In the genomic region with DNA sequence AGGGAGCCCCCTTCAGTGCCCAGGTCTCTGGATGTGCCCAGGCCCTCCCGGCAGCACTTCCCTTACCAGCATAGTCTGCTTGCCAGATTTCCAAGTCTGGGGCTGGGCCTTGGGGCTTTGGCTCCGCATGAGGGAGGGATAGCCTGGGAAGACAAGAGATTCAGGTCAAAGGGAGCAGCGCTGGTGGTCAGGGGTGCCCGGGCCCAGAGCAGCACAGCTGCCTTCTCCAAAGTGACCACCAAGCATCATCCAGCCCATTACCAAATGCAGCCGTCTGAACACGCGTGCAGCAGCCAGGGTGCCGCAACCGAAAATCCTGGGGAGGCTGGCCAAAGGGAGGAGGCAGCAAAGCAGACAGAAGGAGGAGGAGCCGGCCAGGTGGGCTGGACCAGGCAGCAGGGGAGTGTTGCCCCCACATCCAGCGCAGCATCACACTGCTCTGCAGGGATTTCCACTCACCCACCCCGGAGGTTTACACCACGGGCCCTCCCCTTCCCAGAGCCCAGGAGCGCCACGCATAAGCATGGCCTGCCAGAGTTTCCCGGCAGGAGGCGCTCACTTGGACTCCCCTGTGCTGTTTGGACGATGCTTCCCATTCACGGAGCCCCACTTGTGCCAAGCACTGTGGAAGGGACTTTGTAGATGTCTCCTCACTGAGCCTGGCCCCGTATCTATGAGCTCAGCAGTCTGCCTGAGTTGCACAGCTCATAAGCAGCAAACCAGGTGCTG, we compare ENCODE assay signal across 25 cellular contexts. TPM values are rescaled to one million over a fixed set of nuclear protein-coding genes. Genes with fewer than 3 reads are reported as not detected.
DNase-seq lines count a peak whose midpoint lies in the region; ATAC-seq, FAIRE-seq and TF ChIP-seq lines count a peak whose summit lies in the region.
"Had no signal": no experiment of that assay in that cellular context is flagged by ENCODE, and none has a peak within 500 bp of the region (broad histone marks: within the 10 kb centered on the region; RNA-seq: fewer than 3 reads in every experiment).

No MANE protein-coding gene starts in this region.

- peak; percentile 4 for TF ChIP-seq CTCF in GM12864 (IDR thresholded peaks at IDR 0.05; ENCODE audit: low read depth, low read length, missing control alignments)
- TF ChIP-seq CTCF in HFFc6 (IDR thresholded peaks at IDR 0.05) = peak; percentile 47; the same call in 1 of the 2 replicates
- TF ChIP-seq CTCF in bronchial epithelial cell (IDR thresholded peaks at IDR 0.05; ENCODE audit: insufficient read depth, low read length, severe bottlenecking) = peak; percentile 7

- no peak overlapping the region for H3K27ac Mint-ChIP-seq in HFFc6
- H3K27ac Mint-ChIP-seq: activated naive CD8-positive, alpha-beta T cell treated with anti-CD3 and anti-CD28 coated beads, Interleukin-2, amount 10 ng/mL, durations not matched to agents 7 days and 5 days; activated T-helper 1 cell treated with anti-CD3 and anti-CD28 coated beads, Interleukin-12 subunit alpha, Interleukin-12 subunit beta, Interleukin-2, Interleukin-4 antibody, amounts not matched to agents 30 ng/mL and 10 ng/mL and 1 ng/mL, durations not matched to agents 14 hours and 24 hours and 36 hours had no signal

- no peaks in the 10 kb centered on the region for H3K36me3 Mint-ChIP-seq in HFFc6 (ENCODE audit: low read depth)
- H3K36me3 Mint-ChIP-seq: activated naive CD8-positive, alpha-beta T cell treated with anti-CD3 and anti-CD28 coated beads, Interleukin-2, amount 10 ng/mL, durations not matched to agents 7 days and 5 days had no signal

- H3K27me3 Mint-ChIP-seq in HFFc6 (ENCODE audit: insufficient read depth) = peaks cover 46% of the 10 kb centered on the region

- no peak overlapping the region for H3K4me3 Mint-ChIP-seq in HFFc6
- H3K4me3 Mint-ChIP-seq: activated naive CD8-positive, alpha-beta T cell treated with anti-CD3 and anti-CD28 coated beads, Interleukin-2, amount 10 ng/mL, durations not matched to agents 7 days and 5 days; activated T-helper 1 cell treated with anti-CD3 and anti-CD28 coated beads, Interleukin-12 subunit alpha, Interleukin-12 subunit beta, Interleukin-2, Interleukin-4 antibody, amounts not matched to agents 30 ng/mL and 10 ng/mL and 1 ng/mL, durations not matched to agents 14 hours and 24 hours and 36 hours had no signal

- FAIRE-seq in bronchial epithelial cell (lab: Jason Lieb, UNC) = no peak

- H3K4me1 Mint-ChIP-seq in HFFc6 (ENCODE audit: low read depth) = no peaks in the 10 kb centered on the region
- H3K4me1 Mint-ChIP-seq: activated naive CD8-positive, alpha-beta T cell treated with anti-CD3 and anti-CD28 coated beads, Interleukin-2, amount 10 ng/mL, durations not matched to agents 7 days and 5 days had no signal

- H3K27me3 ChIP-seq in bronchial epithelial cell (ENCODE audit: control insufficient read depth, insufficient read depth, low read length) = no peaks in the 10 kb centered on the region
- H3K27me3 ChIP-seq: dorsolateral prefrontal cortex, MG63, testis had no signal

- no peak for DNase-seq in GM12864 (ENCODE audit: low read depth)
- DNase-seq in HFFc6 = no peak
- no peak for DNase-seq in bronchial epithelial cell (ENCODE audit: low read depth)
- peak; percentile 10 to 12 for DNase-seq in lung microvascular endothelial cell (ENCODE audit: low read depth in 2 of 2)
- no peak for DNase-seq in NK-92 (lab: John Stamatoyannopoulos, UW; ENCODE audit: unreplicated experiment)
- no peak for DNase-seq in glomerular visceral epithelial cell (ENCODE audit: extremely low spot score)
- DNase-seq: activated CD4-positive, CD25-positive, alpha-beta regulatory T cell treated with anti-CD3 and anti-CD28 coated beads, Interleukin-2, amount 50 U/mL, for 72 hours; activated naive CD8-positive, alpha-beta T cell treated with anti-CD3 and anti-CD28 coated beads, Interleukin-2, amount 10 ng/mL, durations not matched to agents 7 days and 5 days; AML-193; dorsolateral prefrontal cortex; EL; GOT3; left ventricle myocardium superior; MG63; NCI-H1436 treated with DMSO at 0.1 percent for 48 hours; NCI-H774; right cardiac atrium; testis had no signal

- no peak overlapping the region for H3K4me3 ChIP-seq in GM12864 (ENCODE audit: low read depth, low read length)
- H3K4me3 ChIP-seq in bronchial epithelial cell (ENCODE audit: low read depth, low read length) = no peak overlapping the region
- H3K4me3 ChIP-seq: dorsolateral prefrontal cortex, MG63, SK-N-MC, testis had no signal

- peaks cover 76% of the 10 kb centered on the region for H3K36me3 ChIP-seq in bronchial epithelial cell (ENCODE audit: control insufficient read depth, insufficient read depth, low read length)
- H3K36me3 ChIP-seq: MG63, neutrophil had no signal

- no peak for ATAC-seq in HG02870 (IDR thresholded peaks at IDR 0.05; ENCODE audit: unreplicated experiment)
- ATAC-seq: left ventricle myocardium superior, right cardiac atrium had no signal

- no peaks in the 10 kb centered on the region for H3K9me3 Mint-ChIP-seq in HFFc6
- H3K9me3 Mint-ChIP-seq: activated naive CD8-positive, alpha-beta T cell treated with anti-CD3 and anti-CD28 coated beads, Interleukin-2, amount 10 ng/mL, durations not matched to agents 7 days and 5 days; activated T-helper 1 cell treated with anti-CD3 and anti-CD28 coated beads, Interleukin-12 subunit alpha, Interleukin-12 subunit beta, Interleukin-2, Interleukin-4 antibody, amounts not matched to agents 30 ng/mL and 10 ng/mL and 1 ng/mL, durations not matched to agents 14 hours and 24 hours and 36 hours had no signal

RNA-seq across cellular contexts. Expression of a gene that starts 22.5 kb away (rescaled TPM):
- 1 to 10 TPM; 1.5 to 3.2 (median 3.1) TPM for total RNA-seq in HFFc6 (2021; fragmentation: NEBNext Ultra II Directional; extraction: Animal tissue kit (Norgen Biotek cat#: 25700))
- total RNA-seq in bronchial epithelial cell (146 and 441 TPM in 2 replicates), lung microvascular endothelial cell (not detected in 2 replicates)
- total RNA-seq: activated CD8-positive, alpha-beta memory T cell treated with anti-CD3 and anti-CD28 coated beads for 36 hours; activated naive CD8-positive, alpha-beta T cell treated with anti-CD3 and anti-CD28 coated beads, Interleukin-2, amount 10 ng/mL, durations not matched to agents 7 days and 5 days; activated T-helper 1 cell treated with anti-CD3 and anti-CD28 coated beads, Interleukin-12 subunit alpha, Interleukin-12 subunit beta, Interleukin-2, Interleukin-4 antibody, amounts not matched to agents 30 ng/mL and 10 ng/mL and 1 ng/mL, durations not matched to agents 14 hours and 24 hours and 36 hours; epithelial cell of proximal tubule; T-helper 2 cell treated with Interferon-gamma antibody and Interleukin-4, amounts not matched to agents 100 ng/mL and 5 ng/mL, for 36 hours had no signal

Comparison
In these comparisons a context has a peak if more than half of its experiments do, and no peak if none do; other contexts are left out.
1. DNase-seq: peak in lung microvascular endothelial cell (2 of 2); none in GM12864 (single experiment), HFFc6 (single experiment), bronchial epithelial cell (single experiment), NK-92 (single experiment) and glomerular visceral epithelial cell (single experiment).
2. RNA of a gene that starts 22.5 kb away (total RNA-seq): 146 to 441 TPM in bronchial epithelial cell; 1.5 to 3.2 TPM in HFFc6 and not detected in lung microvascular endothelial cell; every median in the first group is over 10 times any median in the second.
3. Peak in every context shown above with its lines, with median percentiles within 50 percentile points of each other: CTCF ChIP-seq.